Comparison of ENCODE assay signal across 1 cellular context in the genomic region with DNA sequence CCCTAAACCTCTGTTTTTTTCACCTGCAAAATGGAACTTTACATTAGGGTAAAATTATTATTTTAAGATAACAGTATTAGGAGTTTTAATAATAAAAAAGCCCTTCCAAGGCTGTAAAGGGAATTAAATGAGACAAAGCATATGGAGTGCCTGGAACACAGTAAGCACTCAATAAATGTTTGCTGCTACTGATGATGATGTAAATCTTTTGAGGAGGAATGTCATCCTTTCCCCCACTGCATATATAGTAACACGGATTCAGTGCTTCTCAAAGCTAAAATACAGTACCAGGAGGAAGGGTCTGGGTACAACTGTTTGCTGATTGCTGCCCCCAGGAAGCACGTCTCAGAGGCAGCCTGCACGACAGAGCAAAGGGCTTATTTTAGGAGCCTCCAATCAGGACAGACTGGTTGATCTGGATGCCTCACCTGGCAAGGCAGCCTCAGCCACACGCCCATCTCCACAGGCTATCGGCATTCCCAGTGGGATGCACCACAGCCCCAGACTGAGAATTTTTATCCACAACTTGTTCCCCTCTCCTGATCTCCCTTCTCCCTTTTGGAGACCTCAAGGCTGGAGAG.
TF ChIP-seq lines count a peak whose summit lies in the region.

No MANE protein-coding gene starts in this region.

TF ChIP-seq in H1, 55 proteins besides CTCF, POLR2A, EP300 and RAD21:
- TF ChIP-seq TBP (IDR thresholded peaks at IDR 0.05; ENCODE audit: low read depth, low read length) (peak; percentile 23; the same call in 1 of the 2 replicates), RXRA (IDR thresholded peaks at IDR 0.05; ENCODE audit: insufficient read depth, low read depth, low read length) (no peak), MAFK (IDR thresholded peaks at IDR 0.05; ENCODE audit: low read depth, low read length) (no peak), TCF12 (IDR thresholded peaks at IDR 0.05; ENCODE audit: low read depth, low read length) (peak; percentile 89), SUZ12 (IDR thresholded peaks at IDR 0.05; ENCODE audit: low read length) (no peak), NRF1 (IDR thresholded peaks at IDR 0.05; ENCODE audit: low read depth, low read length) (no peak), RBBP5 (IDR thresholded peaks at IDR 0.05; ENCODE audit: borderline replicate concordance, low read depth, low read length) (peak; percentile 65), SP1 (IDR thresholded peaks at IDR 0.05; ENCODE audit: low read depth, low read length) (peak; percentile 90), CREB1 (IDR thresholded peaks at IDR 0.05) (no peak), SIN3A (conservative IDR thresholded peaks at IDR 0.05 in 1 of 2, IDR thresholded peaks at IDR 0.05 in 1 of 2; ENCODE audit: low read depth in 1 of 2, low read length in 2 of 2) (peak in 1 of 2 experiments; percentile 18; a peak in 1 of 4 replicates), EZH2 (IDR thresholded peaks at IDR 0.05; ENCODE audit: low read depth, low read length, severe bottlenecking) (no peak), KDM5A (IDR thresholded peaks at IDR 0.05; ENCODE audit: low read length) (no peak), GTF2F1 (IDR thresholded peaks at IDR 0.05; ENCODE audit: borderline replicate concordance, low read depth, low read length) (no peak), SIX5 (IDR thresholded peaks at IDR 0.05; ENCODE audit: low read depth, low read length) (no peak), CBX8 (IDR thresholded peaks at IDR 0.05; ENCODE audit: borderline replicate concordance, low read depth, low read length) (no peak), CHD2 (IDR thresholded peaks at IDR 0.05; ENCODE audit: low read length) (0 out of 2 replicates have a peak, but pooled peaks have one; percentile 49), SP2 (IDR thresholded peaks at IDR 0.05; ENCODE audit: low read length) (no peak), NANOG (IDR thresholded peaks at IDR 0.05; ENCODE audit: insufficient read depth, low read depth, low read length, poor library complexity, severe bottlenecking) (no peak), TAF7 (optimal IDR thresholded peaks at IDR 0.05; ENCODE audit: borderline replicate concordance, low read depth, low read length) (no peak), HDAC2 (IDR thresholded peaks at IDR 0.05; ENCODE audit: borderline replicate concordance in 1 of 2, low read depth in 2 of 2, low read length in 2 of 2) (peak; percentile 43 to 76; a peak in 2 of 4 replicates), SP4 (IDR thresholded peaks at IDR 0.05; ENCODE audit: low read length) (no peak), RFX5 (IDR thresholded peaks at IDR 0.05; ENCODE audit: borderline replicate concordance, low read depth, low read length) (no peak), YY1 (IDR thresholded peaks at IDR 0.05; ENCODE audit: low read depth, low read length) (no peak), TAF1 (IDR thresholded peaks at IDR 0.05; ENCODE audit: low read depth, low read length) (peak; percentile 42; the same call in 1 of the 2 replicates), CHD1 (IDR thresholded peaks at IDR 0.05; ENCODE audit: low read depth, low read length) (no peak), SIRT6 (IDR thresholded peaks at IDR 0.05; ENCODE audit: low read length) (no peak), BCL11A (IDR thresholded peaks at IDR 0.05; ENCODE audit: low read depth in 2 of 2, low read length in 2 of 2) (no peak), POLR2AphosphoS5 (IDR thresholded peaks at IDR 0.05; ENCODE audit: low read depth, low read length) (peak; percentile 55; the same call in 1 of the 2 replicates), FOSL1 (IDR thresholded peaks at IDR 0.05; ENCODE audit: insufficient read depth, low read depth, low read length) (no peak), POU5F1 (IDR thresholded peaks at IDR 0.05; ENCODE audit: low read depth, low read length) (no peak), JUN (IDR thresholded peaks at IDR 0.05; ENCODE audit: low read depth, low read length) (no peak), TEAD4 (IDR thresholded peaks at IDR 0.05; ENCODE audit: low read depth, low read length) (peak; percentile 90), BACH1 (IDR thresholded peaks at IDR 0.05; ENCODE audit: low read length) (no peak), USF2 (IDR thresholded peaks at IDR 0.05; ENCODE audit: low read length) (no peak)
- TF ChIP-seq, protein P1, sequence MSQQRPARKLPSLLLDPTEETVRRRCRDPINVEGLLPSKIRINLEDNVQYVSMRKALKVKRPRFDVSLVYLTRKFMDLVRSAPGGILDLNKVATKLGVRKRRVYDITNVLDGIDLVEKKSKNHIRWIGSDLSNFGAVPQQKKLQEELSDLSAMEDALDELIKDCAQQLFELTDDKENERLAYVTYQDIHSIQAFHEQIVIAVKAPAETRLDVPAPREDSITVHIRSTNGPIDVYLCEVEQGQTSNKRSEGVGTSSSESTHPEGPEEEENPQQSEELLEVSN (IDR thresholded peaks at IDR 0.05): no peak
